In the genomic region with DNA sequence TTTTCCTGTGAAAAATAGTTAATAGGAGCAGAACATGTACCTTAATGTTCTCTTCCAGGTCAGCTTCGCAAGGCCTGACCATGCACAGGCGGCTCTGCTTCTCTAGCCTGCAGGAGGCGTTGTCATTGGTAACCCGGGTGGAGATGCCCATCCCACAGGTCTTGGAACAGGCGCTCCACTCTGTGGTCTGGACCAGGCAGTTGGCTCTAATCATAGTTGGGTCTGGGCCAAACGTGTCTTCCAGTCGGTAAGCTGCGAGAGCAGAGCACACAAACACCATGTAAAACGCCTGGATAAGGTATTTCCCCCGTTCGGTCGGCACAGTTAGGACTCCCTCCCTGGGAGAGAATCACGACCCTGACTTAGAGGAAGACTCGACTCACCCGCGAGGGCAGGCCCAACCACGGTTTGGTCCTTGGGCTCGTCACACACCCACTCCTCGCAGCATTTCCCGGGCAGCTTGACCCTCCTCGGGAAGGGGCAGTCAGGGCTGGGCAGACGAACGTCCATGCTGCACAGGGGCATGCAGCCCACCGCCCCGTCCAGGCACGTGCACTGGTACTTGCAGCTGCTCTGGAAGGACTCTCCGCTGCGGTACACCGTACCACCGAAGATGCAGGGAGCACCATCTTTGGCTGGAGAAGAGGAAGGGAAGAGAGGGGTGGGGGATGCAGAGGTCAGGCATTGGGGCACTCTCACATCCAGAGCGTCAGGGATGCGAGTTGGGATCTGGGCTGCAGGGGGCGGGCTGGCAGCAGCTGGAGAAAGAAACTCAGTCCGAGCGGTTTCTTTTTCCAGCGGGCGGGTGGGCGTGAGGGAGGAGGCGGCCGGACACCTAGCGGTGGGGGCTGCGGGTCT, we compare ENCODE assay signal across 9 cellular contexts. TPM values are rescaled to one million over a fixed set of nuclear protein-coding genes. Genes with fewer than 3 reads are reported as not detected.
DNase-seq lines count a peak whose midpoint lies in the region; ATAC-seq, FAIRE-seq and TF ChIP-seq lines count a peak whose summit lies in the region.
"Had no signal": no experiment of that assay in that cellular context is flagged by ENCODE, and none has a peak within 500 bp of the region (broad histone marks: within the 10 kb centered on the region; RNA-seq: fewer than 3 reads in every experiment).

No MANE protein-coding gene starts in this region.

- H3K27me3 ChIP-seq in body of pancreas: no peaks in the 10 kb centered on the region
- no peaks in the 10 kb centered on the region for H3K27me3 ChIP-seq in hepatocyte
- H3K27me3 ChIP-seq in prostate gland (replicated peaks; ENCODE audit: insufficient read depth): no peaks in the 10 kb centered on the region

- H3K79me2 ChIP-seq in hepatocyte: no peaks in the 10 kb centered on the region

- ATAC-seq in body of pancreas (peak; percentile 50), GM18873 (IDR thresholded peaks at IDR 0.05; ENCODE audit: low FRiP score, unreplicated experiment) (no peak), HG03565 (IDR thresholded peaks at IDR 0.05; ENCODE audit: unreplicated experiment) (no peak)

- peak; percentile 69 for FAIRE-seq in H54 (lab: Jason Lieb, UNC)
- FAIRE-seq: TTC549 had no signal

- H3K4me2 ChIP-seq in hepatocyte: peak overlapping the region; percentile 71

- TF ChIP-seq CTCF in body of pancreas (IDR thresholded peaks at IDR 0.05): peak; percentile 11 to 63 (median 56)
- peak; percentile 66 for TF ChIP-seq CTCF in hepatocyte (IDR thresholded peaks at IDR 0.05; ENCODE audit: poor library complexity)
- peak in 3 of 4 experiments; percentile 21 to 51 (median 47) for TF ChIP-seq CTCF in prostate gland (IDR thresholded peaks at IDR 0.05)

- H3K36me3 ChIP-seq in body of pancreas (replicated peaks in 1 of 2; ENCODE audit: insufficient read depth in 1 of 2, low read depth in 2 of 2) (no peaks in the 10 kb centered on the region), hepatocyte (replicated peaks; ENCODE audit: insufficient read depth, low read depth) (no peaks in the 10 kb centered on the region), prostate gland (no peaks in the 10 kb centered on the region)

- H4K20me1 ChIP-seq in hepatocyte (ENCODE audit: insufficient read depth, poor library complexity, severe bottlenecking): no peaks in the 10 kb centered on the region

- WGBS in body of pancreas, 2 donors: 1 to 2% methylated on average over 29 to 42 of the region's 42 CpGs
- WGBS in hepatocyte (ENCODE audit: low lambda C conversion rate, missing lambda C conversion rate): 23% methylated on average over 34 of the region's 42 CpGs
- 9% methylated on average over 42 of the region's 42 CpGs for WGBS in prostate gland

- no peak overlapping the region for H2AFZ ChIP-seq in hepatocyte

- H3K9me3 ChIP-seq in body of pancreas (no peaks in the 10 kb centered on the region), hepatocyte (ENCODE audit: low read depth) (no peaks in the 10 kb centered on the region), prostate gland (no peaks in the 10 kb centered on the region)

- H3K9me2 ChIP-seq in hepatocyte (replicated peaks; ENCODE audit: insufficient read depth): no peaks in the 10 kb centered on the region

- intact Hi-C loops in body of pancreas (cut with DNase I): no loop called here
- intact Hi-C loops in prostate gland (cut with DNase I): loop anchor here (5.0 to 10.0 kb wide), 4 partner anchors 72 to 212 kb away; no protein-coding TSS in a partner anchor

- DNase-seq in COLO829 (ENCODE audit: low spot score): peak; percentile 58
- DNase-seq in H54 (ENCODE audit: insufficient read length, low spot score): no peak
- peak; percentile 47 for DNase-seq in NOMO-1 treated with DMSO at 0.1 percent for 48 hours (lab: John Stamatoyannopoulos, UW; ENCODE audit: unreplicated experiment)
- peak; percentile 67 to 86 (median 82) for DNase-seq in body of pancreas
- DNase-seq in hepatocyte (ENCODE audit: low spot score): peak; percentile 88
- peak; percentile 72 for DNase-seq in prostate gland (ENCODE audit: low spot score)

- H3K27ac ChIP-seq in body of pancreas (peak overlapping the region; percentile 65 to 87 (median 82)), hepatocyte (peak overlapping the region; percentile 89), prostate gland (peak overlapping the region; percentile 77 to 81)

- TF ChIP-seq POLR2A in H54 (IDR thresholded peaks at IDR 0.05; ENCODE audit: low read depth, low read length): peak; percentile 69
- TF ChIP-seq POLR2A in body of pancreas (IDR thresholded peaks at IDR 0.05): peak in 1 of 3 donors; percentile 25
- no peak for TF ChIP-seq POLR2A in prostate gland (IDR thresholded peaks at IDR 0.05)

- H3K4me3 ChIP-seq in body of pancreas (peak overlapping the region in 1 of 2 donors; percentile 59), hepatocyte (peak overlapping the region; percentile 67), prostate gland (peak overlapping the region; percentile 51 to 52)

- H3K4me1 ChIP-seq in body of pancreas (peaks cover 24% of the 10 kb centered on the region), hepatocyte (ENCODE audit: insufficient read depth) (peaks cover 20% of the 10 kb centered on the region), prostate gland (replicated peaks) (no peaks in the 10 kb centered on the region)

RNA-seq across cellular contexts. Expression of a gene that starts 1.0 kb away (rescaled TPM):
- total RNA-seq in body of pancreas (100 to 1,000 TPM; 109 to 203 TPM), hepatocyte (116 and 147 TPM in 2 replicates), prostate gland (100 to 1,000 TPM in 1 of 2 donors, 10 to 100 TPM in 1; 73.1 to 120 TPM)
- 296 and 300 TPM in 2 replicates for polyA plus RNA-seq in hepatocyte
